In the genomic region with DNA sequence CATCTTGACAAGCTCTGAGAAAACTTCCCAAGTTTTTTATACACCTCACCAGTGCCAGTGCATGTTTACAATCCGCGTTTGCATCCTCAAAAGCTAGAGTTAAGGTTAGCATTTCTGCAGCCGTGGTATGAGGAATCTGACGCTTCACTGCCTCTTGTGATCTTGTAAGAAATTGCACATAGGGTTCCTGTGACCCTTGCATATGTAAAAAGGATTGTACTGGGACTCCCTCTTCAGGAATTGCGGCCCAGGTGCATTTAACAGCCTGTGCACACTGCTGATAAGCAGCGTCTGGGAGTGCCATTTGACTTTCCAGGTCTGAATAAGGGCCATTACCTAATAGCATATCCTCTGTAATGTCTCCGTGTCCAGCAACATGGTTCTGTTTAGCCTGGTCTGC, we compare ENCODE assay signal across 1 cellular context.
TF ChIP-seq lines count a peak whose summit lies in the region.

No MANE protein-coding gene starts in this region.

TF ChIP-seq in GM23338, 12 proteins besides CTCF, POLR2A, EP300 and RAD21 (continued from another document):
- TF ChIP-seq, protein P1, sequence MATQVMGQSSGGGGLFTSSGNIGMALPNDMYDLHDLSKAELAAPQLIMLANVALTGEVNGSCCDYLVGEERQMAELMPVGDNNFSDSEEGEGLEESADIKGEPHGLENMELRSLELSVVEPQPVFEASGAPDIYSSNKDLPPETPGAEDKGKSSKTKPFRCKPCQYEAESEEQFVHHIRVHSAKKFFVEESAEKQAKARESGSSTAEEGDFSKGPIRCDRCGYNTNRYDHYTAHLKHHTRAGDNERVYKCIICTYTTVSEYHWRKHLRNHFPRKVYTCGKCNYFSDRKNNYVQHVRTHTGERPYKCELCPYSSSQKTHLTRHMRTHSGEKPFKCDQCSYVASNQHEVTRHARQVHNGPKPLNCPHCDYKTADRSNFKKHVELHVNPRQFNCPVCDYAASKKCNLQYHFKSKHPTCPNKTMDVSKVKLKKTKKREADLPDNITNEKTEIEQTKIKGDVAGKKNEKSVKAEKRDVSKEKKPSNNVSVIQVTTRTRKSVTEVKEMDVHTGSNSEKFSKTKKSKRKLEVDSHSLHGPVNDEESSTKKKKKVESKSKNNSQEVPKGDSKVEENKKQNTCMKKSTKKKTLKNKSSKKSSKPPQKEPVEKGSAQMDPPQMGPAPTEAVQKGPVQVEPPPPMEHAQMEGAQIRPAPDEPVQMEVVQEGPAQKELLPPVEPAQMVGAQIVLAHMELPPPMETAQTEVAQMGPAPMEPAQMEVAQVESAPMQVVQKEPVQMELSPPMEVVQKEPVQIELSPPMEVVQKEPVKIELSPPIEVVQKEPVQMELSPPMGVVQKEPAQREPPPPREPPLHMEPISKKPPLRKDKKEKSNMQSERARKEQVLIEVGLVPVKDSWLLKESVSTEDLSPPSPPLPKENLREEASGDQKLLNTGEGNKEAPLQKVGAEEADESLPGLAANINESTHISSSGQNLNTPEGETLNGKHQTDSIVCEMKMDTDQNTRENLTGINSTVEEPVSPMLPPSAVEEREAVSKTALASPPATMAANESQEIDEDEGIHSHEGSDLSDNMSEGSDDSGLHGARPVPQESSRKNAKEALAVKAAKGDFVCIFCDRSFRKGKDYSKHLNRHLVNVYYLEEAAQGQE (IDR thresholded peaks at IDR 0.05; ENCODE audit: unreplicated experiment), result no peak
- TF ChIP-seq JUNB (IDR thresholded peaks at IDR 0.05; ENCODE audit: unreplicated experiment) (no peak), CREB1 (CRISPR knock-in tag; IDR thresholded peaks at IDR 0.05; ENCODE audit: low read depth) (no peak), EZH2phosphoT487 (IDR thresholded peaks at IDR 0.05; ENCODE audit: unreplicated experiment) (no peak), ZNF462 (CRISPR knock-in tag; IDR thresholded peaks at IDR 0.05) (no peak)
